Comparison of ENCODE assay signal across 2 cellular contexts in genomic region chr11:27383645-27384044, GRCh38.
TF ChIP-seq lines count a peak whose summit lies in the region.

No MANE protein-coding gene starts in this region.

TF ChIP-seq in liver, 16 proteins besides CTCF, POLR2A, EP300 and RAD21 (continued from another document):
- no peak for TF ChIP-seq REST (IDR thresholded peaks at IDR 0.05)
- no peak for TF ChIP-seq HNF4G (IDR thresholded peaks at IDR 0.05)
- TF ChIP-seq YY1 (IDR thresholded peaks at IDR 0.05), result no peak
- no peak for TF ChIP-seq ATF3 (IDR thresholded peaks at IDR 0.05)
- TF ChIP-seq TAF1 (conservative IDR thresholded peaks at IDR 0.05), result no peak
- no peak for TF ChIP-seq ZBTB33 (IDR thresholded peaks at IDR 0.05)
- no peak for TF ChIP-seq EGR1 (IDR thresholded peaks at IDR 0.05; ENCODE audit: low read depth in 2 of 2)
- TF ChIP-seq MAX (IDR thresholded peaks at IDR 0.05), result no peak

TF ChIP-seq in HepG2, 621 proteins besides CTCF, POLR2A, EP300 and RAD21 (continued from another document):
- TF ChIP-seq ATF6 (CRISPR knock-in tag; conservative IDR thresholded peaks at IDR 0.05), result no peak
- TF ChIP-seq PBX2 (CRISPR knock-in tag; IDR thresholded peaks at IDR 0.05), result no peak
- no peak for TF ChIP-seq ZNF646 (CRISPR knock-in tag; IDR thresholded peaks at IDR 0.05)
- no peak for TF ChIP-seq CREM (IDR thresholded peaks at IDR 0.05)
- TF ChIP-seq CREM (CRISPR knock-in tag; IDR thresholded peaks at IDR 0.05), result no peak
- TF ChIP-seq JARID2 (CRISPR knock-in tag; IDR thresholded peaks at IDR 0.05; ENCODE audit: insufficient replicate concordance), result no peak
- no peak for TF ChIP-seq REXO4 (CRISPR knock-in tag; IDR thresholded peaks at IDR 0.05; ENCODE audit: borderline replicate concordance)
- no peak for TF ChIP-seq XBP1 (CRISPR knock-in tag; IDR thresholded peaks at IDR 0.05)
- TF ChIP-seq E2F2 (CRISPR knock-in tag; IDR thresholded peaks at IDR 0.05; ENCODE audit: borderline replicate concordance), result no peak
- no peak for TF ChIP-seq ATF3 (CRISPR knock-in tag; IDR thresholded peaks at IDR 0.05)
- no peak for TF ChIP-seq ZFP36 (IDR thresholded peaks at IDR 0.05; ENCODE audit: borderline replicate concordance, low read depth, low read length, partially characterized antibody)
- no peak for TF ChIP-seq DR1 (CRISPR knock-in tag; IDR thresholded peaks at IDR 0.05)
- no peak for TF ChIP-seq RBAK (CRISPR knock-in tag; IDR thresholded peaks at IDR 0.05)
- no peak for TF ChIP-seq ZNF724P (CRISPR knock-in tag; IDR thresholded peaks at IDR 0.05; ENCODE audit: borderline replicate concordance)
- no peak for TF ChIP-seq ARID4A (CRISPR knock-in tag; IDR thresholded peaks at IDR 0.05; ENCODE audit: borderline replicate concordance)
TF ChIP-seq in HepG2: peak in this region for 0.
